7 cellular contexts compared by ENCODE assay signal in genomic region chr12:54300267-54300731, GRCh38. TPM values are rescaled to one million over a fixed set of nuclear protein-coding genes. Genes with fewer than 3 reads are reported as not detected.
DNase-seq lines count a peak whose midpoint lies in the region; ATAC-seq and TF ChIP-seq lines count a peak whose summit lies in the region.
"Had no signal": no experiment of that assay in that cellular context is flagged by ENCODE, and none has a peak within 500 bp of the region (broad histone marks: within the 10 kb centered on the region; RNA-seq: fewer than 3 reads in every experiment).

No MANE protein-coding gene starts in this region.

- peaks cover 58% of the 10 kb centered on the region for H3K27me3 Mint-ChIP-seq in stimulated activated naive CD8-positive, alpha-beta T cell treated with anti-CD3 and anti-CD28 coated beads, Interleukin-15, Interleukin-2, amounts not matched to agents 100 ng/mL and 50 ng/mL, for 24 hours

- H3K4me1 Mint-ChIP-seq in stimulated activated naive CD8-positive, alpha-beta T cell treated with anti-CD3 and anti-CD28 coated beads, Interleukin-15, Interleukin-2, amounts not matched to agents 100 ng/mL and 50 ng/mL, for 24 hours (ENCODE audit: low read depth), result peaks cover 35% of the 10 kb centered on the region

- intact Hi-C loops in upper lobe of right lung (cut with DNase I), result no loop called here

- no peak for ATAC-seq in stimulated activated naive CD8-positive, alpha-beta T cell treated with anti-CD3 and anti-CD28 coated beads, Interleukin-15, Interleukin-2, amounts not matched to agents 100 U/mL and 50 U/mL, for 24 hours
- ATAC-seq in upper lobe of right lung (no peak), GM18870 (IDR thresholded peaks at IDR 0.05; ENCODE audit: unreplicated experiment) (no peak)

- peak overlapping the region; percentile 26 for H3K4me3 Mint-ChIP-seq in stimulated activated naive CD8-positive, alpha-beta T cell treated with anti-CD3 and anti-CD28 coated beads, Interleukin-15, Interleukin-2, amounts not matched to agents 100 ng/mL and 50 ng/mL, for 24 hours

- H3K4me1 ChIP-seq in upper lobe of right lung, result peaks cover 25% of the 10 kb centered on the region

- H3K9me3 Mint-ChIP-seq in stimulated activated naive CD8-positive, alpha-beta T cell treated with anti-CD3 and anti-CD28 coated beads, Interleukin-15, Interleukin-2, amounts not matched to agents 100 ng/mL and 50 ng/mL, for 24 hours, result no peaks in the 10 kb centered on the region

- no peaks in the 10 kb centered on the region for H3K36me3 ChIP-seq in upper lobe of right lung

- H3K36me3 Mint-ChIP-seq in stimulated activated naive CD8-positive, alpha-beta T cell treated with anti-CD3 and anti-CD28 coated beads, Interleukin-15, Interleukin-2, amounts not matched to agents 100 ng/mL and 50 ng/mL, for 24 hours (ENCODE audit: low read depth), result no peaks in the 10 kb centered on the region

- H3K27me3 ChIP-seq in upper lobe of right lung, result no peaks in the 10 kb centered on the region

- no peak for TF ChIP-seq CTCF in upper lobe of right lung (IDR thresholded peaks at IDR 0.05)

- H3K27ac Mint-ChIP-seq in stimulated activated naive CD8-positive, alpha-beta T cell treated with anti-CD3 and anti-CD28 coated beads, Interleukin-15, Interleukin-2, amounts not matched to agents 100 ng/mL and 50 ng/mL, for 24 hours, result no peak overlapping the region

- H3K4me3 ChIP-seq in upper lobe of right lung, result peak overlapping the region; percentile 21
- H3K4me3 ChIP-seq: lung had no signal

- H3K27ac ChIP-seq in upper lobe of right lung, result no peak overlapping the region

- DNase-seq in stimulated activated naive CD8-positive, alpha-beta T cell treated with anti-CD3 and anti-CD28 coated beads, Interleukin-15, Interleukin-2, amounts not matched to agents 100 U/mL and 50 U/mL, for 24 hours, result no peak
- peak; percentile 65 for DNase-seq in islet precursor cell
- no peak for DNase-seq in upper lobe of right lung
- no peak for DNase-seq in NOMO-1 treated with dmso at 0.1 percent for 144 hours (lab: John Stamatoyannopoulos, UW; ENCODE audit: unreplicated experiment)

- H3K9me3 ChIP-seq in upper lobe of right lung, result no peaks in the 10 kb centered on the region

RNA-seq across cellular contexts. Expression of gene NFE2, which starts 0.5 kb away (rescaled TPM):
- 7.5 TPM for total RNA-seq in upper lobe of right lung

RNA-seq across cellular contexts. Expression of gene HNRNPA1, which starts 19.8 kb away (rescaled TPM):
- total RNA-seq in upper lobe of right lung, result 498 TPM

RNA-seq across cellular contexts. Expression of gene CBX5, which starts 20.4 kb away (rescaled TPM):
- total RNA-seq in upper lobe of right lung, result 52.3 TPM

RNA-seq across cellular contexts. Expression of gene COPZ1, which starts 24.6 kb away (rescaled TPM):
- 125 TPM for total RNA-seq in upper lobe of right lung
